Comparison of ENCODE assay signal across 1 cellular context in genomic region chr1:205662135-205662725, GRCh38.
TF ChIP-seq lines count a peak whose summit lies in the region.

No MANE protein-coding gene starts in this region.

TF ChIP-seq in IMR-90, 13 proteins besides CTCF, POLR2A, EP300 and RAD21:
- TF ChIP-seq USF2 (IDR thresholded peaks at IDR 0.05; ENCODE audit: low read depth, low read length) (no peak), MXI1 (IDR thresholded peaks at IDR 0.05; ENCODE audit: borderline replicate concordance, low read depth, low read length) (no peak), BHLHE40 (IDR thresholded peaks at IDR 0.05; ENCODE audit: low read depth, low read length) (no peak), RCOR1 (IDR thresholded peaks at IDR 0.05; ENCODE audit: insufficient replicate concordance, low read length) (no peak), CHD1 (IDR thresholded peaks at IDR 0.05; ENCODE audit: low read depth, low read length) (no peak), RFX5 (IDR thresholded peaks at IDR 0.05; ENCODE audit: low read depth, low read length) (no peak), FOS (IDR thresholded peaks at IDR 0.05; ENCODE audit: low read depth, low read length) (no peak), MAZ (IDR thresholded peaks at IDR 0.05; ENCODE audit: borderline replicate concordance, low read depth, low read length) (no peak), CEBPB (IDR thresholded peaks at IDR 0.05; ENCODE audit: low read depth, low read length) (no peak), MAFK (IDR thresholded peaks at IDR 0.05; ENCODE audit: low read depth, low read length) (no peak), ELK1 (IDR thresholded peaks at IDR 0.05; ENCODE audit: borderline replicate concordance, low read depth, low read length) (no peak), SMC3 (IDR thresholded peaks at IDR 0.05; ENCODE audit: low read depth, low read length) (no peak), NFE2L2 (IDR thresholded peaks at IDR 0.05; ENCODE audit: low read depth, low read length) (no peak)
